ENCODE assay signal across 20 cellular contexts in genomic region chr1:76697361-76697760, GRCh38.
"Had no signal": no experiment of that assay in that cellular context is flagged by ENCODE, and none has a peak within 500 bp of the region (broad histone marks: within the 10 kb centered on the region; RNA-seq: fewer than 3 reads in every experiment).

No MANE protein-coding gene starts in this region.

- H3K9me3 ChIP-seq: MG63, SJSA1 had no signal

- H3K27ac ChIP-seq: SJSA1, SK-N-MC had no signal

- H3K27me3 ChIP-seq: MG63, SJSA1 had no signal

- H3K36me3 ChIP-seq: MG63, SJSA1 had no signal

- H3K4me1 ChIP-seq: SJSA1 had no signal

- DNase-seq: KBM-7, MG63, NCI-H1092, NCI-H1105 treated with DMSO at 0.1 percent for 48 hours, NCI-H1417 treated with DMSO at 0.1 percent for 48 hours, NCI-H1694, NCI-H187 treated with DMSO at 0.1 percent for 48 hours, NCI-H2029 treated with DMSO at 0.1 percent for 48 hours, NCI-H2107, NCI-H226, NCI-H446, NCI-H510A, NCI-H524 treated with DMSO at 0.1 percent for 48 hours, NCI-H69, NCI-H774, Right ventricle myocardium superior, RPMI8226, SIG-M5 had no signal

- H3K4me3 ChIP-seq: MG63, SJSA1, SK-N-MC had no signal
